In the genomic region with DNA sequence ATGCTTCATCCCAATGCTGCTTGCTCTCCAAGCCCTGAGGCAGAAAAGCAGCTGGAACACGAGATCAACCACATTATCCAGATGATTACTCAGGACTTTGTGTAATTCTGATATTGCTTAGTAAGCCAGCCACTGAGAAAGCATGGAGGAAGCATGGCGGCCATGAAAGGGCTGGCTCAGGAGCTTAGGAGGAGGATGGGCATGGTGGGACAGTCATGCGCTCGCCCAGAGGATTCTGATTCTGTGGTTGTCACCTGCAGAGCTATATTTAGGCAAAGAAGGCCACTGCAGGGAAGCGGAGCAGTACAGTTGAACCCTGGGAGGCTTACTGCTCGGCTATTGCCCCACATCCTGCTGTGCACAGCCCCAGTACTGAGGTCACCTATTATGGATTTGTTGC, we compare ENCODE assay signal across 16 cellular contexts.
A peak's percentile ranks its signal among the peaks of the same experiment; 100 is the strongest.
DNase-seq lines count a peak whose midpoint lies in the region; ATAC-seq and TF ChIP-seq lines count a peak whose summit lies in the region.
"Had no signal": no experiment of that assay in that cellular context is flagged by ENCODE, and none has a peak within 500 bp of the region (broad histone marks: within the 10 kb centered on the region; RNA-seq: fewer than 3 reads in every experiment).

No MANE protein-coding gene starts in this region.

- H3K79me2 ChIP-seq in H9 (ENCODE audit: insufficient read depth, low read length) (no peaks in the 10 kb centered on the region), mammary epithelial cell (ENCODE audit: insufficient read depth, low read length) (no peaks in the 10 kb centered on the region)

- no peak overlapping the region for H3T11ph ChIP-seq in H9 (ENCODE audit: low read length)

- H3K4me2 ChIP-seq in H9 (ENCODE audit: insufficient read depth, insufficient read length, low read length) = no peak overlapping the region
- no peak overlapping the region for H3K4me2 ChIP-seq in mammary epithelial cell (ENCODE audit: insufficient read depth, low read depth, low read length)

- H2BK5ac ChIP-seq in H9 (ENCODE audit: insufficient read length, low read length) = no peak overlapping the region

- H2BK120ac ChIP-seq in H9 (ENCODE audit: low read depth, low read length, poor library complexity, severe bottlenecking) = no peak overlapping the region

- BruUV-seq in mammary epithelial cell (replicated peaks; lab: Mats Ljungman, UMichigan) = no TSS peak

- no peak overlapping the region; the same call in 1 of the 2 replicates for H3K4ac ChIP-seq in H9 (ENCODE audit: low read depth, low read length)

- H3K23me2 ChIP-seq in H9 (ENCODE audit: insufficient read length, low read depth, low read length, poor library complexity, severe bottlenecking) = no peaks in the 10 kb centered on the region

- H3K9me3 ChIP-seq in H9 (ENCODE audit: control insufficient read depth, low read depth, low read length) (no peaks in the 10 kb centered on the region), mammary epithelial cell (replicated peaks; ENCODE audit: insufficient read depth, low read length) (no peaks in the 10 kb centered on the region), neutrophil (no peaks in the 10 kb centered on the region)

- H3K9me3 Mint-ChIP-seq in H9 = no peaks in the 10 kb centered on the region
- H3K9me3 Mint-ChIP-seq: activated T-helper 2 cell treated with anti-CD3 and anti-CD28 coated beads, Interferon-gamma antibody, Interleukin-2, Interleukin-4, amounts not matched to agents 10 μg/mL and 5 μg/mL and 100 μg/mL, durations not matched to agents 14 hours and 24 hours and 36 hours; endodermal cell; T-helper 1 cell treated with Interleukin-12 subunit alpha and Interleukin-12 subunit beta and Interleukin-4 antibody, amounts not matched to agents 30 μg/mL and 1 μg/mL, for 36 hours had no signal

- no peak overlapping the region for H2BK15ac ChIP-seq in H9 (ENCODE audit: low read depth, low read length)

- H3K4me3 ChIP-seq in mammary epithelial cell (replicated peaks in 1 of 3; ENCODE audit: insufficient read depth in 1 of 3, low read depth in 2 of 3, low read length in 3 of 3) = no peak overlapping the region
- H3K4me3 ChIP-seq in neutrophil (ENCODE audit: low read depth in 1 of 2, low read length in 1 of 2) = peak overlapping the region; percentile 29 to 46

- H2BK20ac ChIP-seq in H9 (ENCODE audit: low read depth, low read length, poor library complexity, severe bottlenecking) = no peak overlapping the region

- in situ Hi-C loops in mammary epithelial cell (cut with MboI; ENCODE audit: low sequenced_read_pairs in 2 of 2) = no loop called here

- intact Hi-C loops in mammary epithelial cell (cut with micrococcal nuclease) = no loop called here

- CTCF ChIA-PET in mammary epithelial cell (lab: Charles Lee; ENCODE audit: low non-redundant PET) = no interaction called here

- ATAC-seq in GM18498 (IDR thresholded peaks at IDR 0.05; ENCODE audit: unreplicated experiment) = no peak
- ATAC-seq: activated CD4-positive, CD25-positive, alpha-beta regulatory T cell treated with anti-CD3 and anti-CD28 coated beads, Interleukin-2, amount 50 U/mL, for 24 hours had no signal

- H4K5ac ChIP-seq in H9 (ENCODE audit: insufficient read length, low read depth, low read length) = no peak overlapping the region

- H4K20me1 ChIP-seq in H9 (ENCODE audit: control insufficient read depth, insufficient read depth, insufficient read length) (no peaks in the 10 kb centered on the region), mammary epithelial cell (ENCODE audit: insufficient read depth, low read length) (no peaks in the 10 kb centered on the region)

- H3K27me3 ChIP-seq in H9 (ENCODE audit: insufficient read depth, low read length) = no peaks in the 10 kb centered on the region
- H3K27me3 ChIP-seq in mammary epithelial cell (ENCODE audit: insufficient read depth, low read length) = no peaks in the 10 kb centered on the region
- H3K27me3 ChIP-seq in neutrophil = no peaks in the 10 kb centered on the region

- H3K27ac Mint-ChIP-seq in H9 = peak overlapping the region; percentile 16 to 73 (median 66); a peak in 4 of 7 replicates
- H3K27ac Mint-ChIP-seq: activated T-helper 2 cell treated with anti-CD3 and anti-CD28 coated beads, Interferon-gamma antibody, Interleukin-2, Interleukin-4, amounts not matched to agents 10 μg/mL and 5 μg/mL and 100 μg/mL, durations not matched to agents 14 hours and 24 hours and 36 hours; endodermal cell; T-helper 1 cell treated with Interleukin-12 subunit alpha and Interleukin-12 subunit beta and Interleukin-4 antibody, amounts not matched to agents 30 μg/mL and 1 μg/mL, for 36 hours had no signal

- H2AFZ ChIP-seq in H9 (ENCODE audit: low read length) (no peak overlapping the region), mammary epithelial cell (ENCODE audit: low read depth, low read length) (no peak overlapping the region)

- H3K4me3 Mint-ChIP-seq in H9 = no peak overlapping the region
- H3K4me3 Mint-ChIP-seq: endodermal cell; T-helper 1 cell treated with Interleukin-12 subunit alpha and Interleukin-12 subunit beta and Interleukin-4 antibody, amounts not matched to agents 30 μg/mL and 1 μg/mL, for 36 hours had no signal

- H3K27me3 Mint-ChIP-seq in H9 (ENCODE audit: low read depth) = no peaks in the 10 kb centered on the region

- no peaks in the 10 kb centered on the region for H3K36me3 Mint-ChIP-seq in H9 (ENCODE audit: insufficient read depth in 1 of 3, low read depth in 3 of 3)

- H3K23ac ChIP-seq in H9 (ENCODE audit: insufficient read length, low read depth, low read length) = no peak overlapping the region

- H3K9ac ChIP-seq in H9 (ENCODE audit: extremely low read depth, insufficient read length, low read length) (no peak overlapping the region), mammary epithelial cell (ENCODE audit: insufficient read depth, low read length) (no peak overlapping the region)

- H4K91ac ChIP-seq in H9 (ENCODE audit: insufficient read length, low read depth, low read length) = no peak overlapping the region

- no peak for DNase-seq in H9
- DNase-seq in NOMO-1 treated with DMSO at 0.1 percent for 48 hours (lab: John Stamatoyannopoulos, UW; ENCODE audit: unreplicated experiment) = peak; percentile 80
- peak; percentile 37 for DNase-seq in mammary epithelial cell
- DNase-seq in amniotic stem cell (lab: John Stamatoyannopoulos, UW) = no peak
- DNase-seq in NK-92 treated with Interleukin-12 subunit alpha and Interleukin-12 subunit beta, amount 100 ng/mL, for 24 hours (lab: John Stamatoyannopoulos, UW) = no peak
- DNase-seq: cerebellar nuclear complex; endodermal cell; KBM-7; NCI-H1417; stimulated activated CD4-positive, alpha-beta T cell treated with anti-CD3 and anti-CD28 coated beads, Interleukin-2, amount 100 ng/mL, for 48 hours; substantia nigra had no signal

- H2AK5ac ChIP-seq in H9 (ENCODE audit: insufficient read length, low read length) = peak overlapping the region; percentile 6

- no peak overlapping the region for H4K8ac ChIP-seq in H9 (replicated peaks; ENCODE audit: insufficient read length, low read depth, low read length)

- H3K36me3 ChIP-seq in mammary epithelial cell (ENCODE audit: insufficient read depth, low read length) = no peaks in the 10 kb centered on the region
- H3K36me3 ChIP-seq in neutrophil = no peaks in the 10 kb centered on the region

- WGBS in H9 (ENCODE audit: extremely low coverage, insufficient read length, low lambda C conversion rate) = no CpG with 5 or more reads among the region's 6 CpGs
- WGBS in mammary epithelial cell (ENCODE audit: low coverage, missing lambda C conversion rate) = 83% methylated on average over 6 of the region's 6 CpGs

- no peak overlapping the region for H3K14ac ChIP-seq in H9 (ENCODE audit: insufficient read depth, low read length)

- dilution Hi-C loops in mammary epithelial cell (cut with HindIII; ENCODE audit: low sequenced_read_pairs) = no loop called here

- H3K18ac ChIP-seq in H9 (ENCODE audit: insufficient read length, low read depth, low read length) = no peak overlapping the region

- no peak overlapping the region for H2BK12ac ChIP-seq in H9 (ENCODE audit: insufficient read length, low read depth, low read length)

- H3K4me1 ChIP-seq in H9 (ENCODE audit: insufficient read depth, low read length) (no peaks in the 10 kb centered on the region), mammary epithelial cell (ENCODE audit: insufficient read depth, low read length) (peaks cover 3% of the 10 kb centered on the region), neutrophil (ENCODE audit: control insufficient read depth in 1 of 2, insufficient read depth in 1 of 2, low read depth in 1 of 2, low read length in 1 of 2) (peaks cover 51 to 58% of the 10 kb centered on the region in 2 experiments)

- peaks cover 5 to 8% of the 10 kb centered on the region in 2 experiments for H3K4me1 Mint-ChIP-seq in H9
- H3K4me1 Mint-ChIP-seq: endodermal cell had no signal

- H3K79me1 ChIP-seq in H9 (ENCODE audit: insufficient read depth, low read depth, low read length, poor library complexity, severe bottlenecking) = no peaks in the 10 kb centered on the region

- TF ChIP-seq CTCF in H9 (conservative IDR thresholded peaks at IDR 0.05) = no peak
- TF ChIP-seq CTCF in mammary epithelial cell (conservative IDR thresholded peaks at IDR 0.05 in 1 of 2, IDR thresholded peaks at IDR 0.05 in 1 of 2; ENCODE audit: extremely low read depth in 1 of 2, insufficient read depth in 1 of 2, low read depth in 1 of 2, low read length in 2 of 2) = no peak
- TF ChIP-seq CTCF in neutrophil (IDR thresholded peaks at IDR 0.05) = no peak

- H3K27ac ChIP-seq in H9 (ENCODE audit: insufficient read length, low read depth, low read length) (no peak overlapping the region), mammary epithelial cell (ENCODE audit: insufficient read depth, low read depth, low read length) (no peak overlapping the region), neutrophil (peak overlapping the region; percentile 87)

- H3K56ac ChIP-seq in H9 (ENCODE audit: insufficient read length, low read depth, low read length) = no peak overlapping the region

Comparison
In these comparisons a context has a peak if more than half of its experiments do, and no peak if none do; other contexts are left out.
1. DNase-seq: peak in NOMO-1 treated with DMSO at 0.1 percent for 48 hours (single experiment) and mammary epithelial cell (single experiment); none in H9 (single experiment), amniotic stem cell (single experiment) and NK-92 treated with Interleukin-12 subunit alpha and Interleukin-12 subunit beta, amount 100 ng/mL, for 24 hours (single experiment).
2. H3K4me3 ChIP-seq: peak in neutrophil (2 of 2); none in mammary epithelial cell (0 of 3).